ENCODE assay signal across 8 cellular contexts in genomic region chr16:89324056-89325010, GRCh38.
DNase-seq lines count a peak whose midpoint lies in the region; ATAC-seq and TF ChIP-seq lines count a peak whose summit lies in the region.

No MANE protein-coding gene starts in this region.

- H3K9me3 ChIP-seq in PC-9 (ENCODE audit: insufficient read depth, low read depth): no peaks in the 10 kb centered on the region
- H3K9me3 ChIP-seq in smooth muscle cell (replicated peaks; ENCODE audit: low read depth): no peaks in the 10 kb centered on the region

- H2AFZ ChIP-seq in PC-9 (no peak overlapping the region), smooth muscle cell (ENCODE audit: low read depth) (no peak overlapping the region)

- no peaks in the 10 kb centered on the region for H3K9me3 Mint-ChIP-seq in dendritic cell treated with granulocyte-macrophage colony-stimulating factor and Interleukin-4, amounts not matched to agents 40 ng/mL and 50 ng/mL, for 4 days

- peak overlapping the region; percentile 86 for H3K27ac ChIP-seq in PC-9
- peak overlapping the region; percentile 79 for H3K27ac ChIP-seq in smooth muscle cell (ENCODE audit: low read depth)

- H3K4me3 Mint-ChIP-seq in dendritic cell treated with granulocyte-macrophage colony-stimulating factor and Interleukin-4, amounts not matched to agents 40 ng/mL and 50 ng/mL, for 4 days: no peak overlapping the region

- DNase-seq in activated CD8-positive, alpha-beta memory T cell treated with anti-CD3 and anti-CD28 coated beads for 24 hours: peak; percentile 80
- DNase-seq in activated CD8-positive, alpha-beta memory T cell treated with anti-CD3 and anti-CD28 coated beads, Interleukin-2, amount 50 U/mL, for 4 hours: no peak
- DNase-seq in PC-9 (no peak), smooth muscle cell (lab: John Stamatoyannopoulos, UW; ENCODE audit: unreplicated experiment) (no peak), NCI-H82 treated with DMSO at 0.1 percent for 48 hours (lab: John Stamatoyannopoulos, UW; ENCODE audit: unreplicated experiment) (no peak), putamen (ENCODE audit: low spot score) (no peak)

- H4K20me1 ChIP-seq in PC-9 (ENCODE audit: insufficient read depth) (peaks cover 71% of the 10 kb centered on the region), smooth muscle cell (ENCODE audit: low read depth) (peaks cover 98% of the 10 kb centered on the region)

- H3K36me3 ChIP-seq in PC-9 (ENCODE audit: low read depth) (peaks cover 27% of the 10 kb centered on the region; the same call in 1 of the 2 replicates), smooth muscle cell (ENCODE audit: low read depth) (no peaks in the 10 kb centered on the region)

- POLR2A ChIA-PET in PC-9 (lab: Charles Lee; ENCODE audit: unreplicated experiment): no interaction called here

- H3K27me3 Mint-ChIP-seq in dendritic cell treated with granulocyte-macrophage colony-stimulating factor and Interleukin-4, amounts not matched to agents 40 ng/mL and 50 ng/mL, for 4 days: no peaks in the 10 kb centered on the region

- peak overlapping the region; percentile 43 for H3K27ac Mint-ChIP-seq in dendritic cell treated with granulocyte-macrophage colony-stimulating factor and Interleukin-4, amounts not matched to agents 40 ng/mL and 50 ng/mL, for 4 days

- CTCF ChIA-PET in PC-9 (lab: Charles Lee): no interaction called here

- no peaks in the 10 kb centered on the region for H3K27me3 ChIP-seq in PC-9 (ENCODE audit: insufficient read depth, low read depth)
- no peaks in the 10 kb centered on the region for H3K27me3 ChIP-seq in smooth muscle cell (ENCODE audit: low read depth)

- intact Hi-C loops in PC-9 (cut with micrococcal nuclease; ENCODE audit: unreplicated experiment): loop anchor here (5.0 kb wide), 1 partner anchor 238 kb away; the partner anchor contains the start of gene RPL13
- intact Hi-C loops in dendritic cell treated with granulocyte-macrophage colony-stimulating factor and Interleukin-4, amounts not matched to agents 40 ng/mL and 50 ng/mL, for 4 days (cut with micrococcal nuclease): no loop called here

- H3K36me3 Mint-ChIP-seq in dendritic cell treated with granulocyte-macrophage colony-stimulating factor and Interleukin-4, amounts not matched to agents 40 ng/mL and 50 ng/mL, for 4 days (ENCODE audit: low read depth): peaks cover 38% of the 10 kb centered on the region

- H3K4me1 ChIP-seq in PC-9 (replicated peaks; ENCODE audit: insufficient read depth): peaks cover 96% of the 10 kb centered on the region
- H3K4me1 ChIP-seq in smooth muscle cell (ENCODE audit: low read depth): peaks cover 43% of the 10 kb centered on the region

- H3K4me3 ChIP-seq in PC-9 (no peak overlapping the region), smooth muscle cell (no peak overlapping the region)

- TF ChIP-seq CTCF in PC-9 (conservative IDR thresholded peaks at IDR 0.05) (no peak), smooth muscle cell (IDR thresholded peaks at IDR 0.05; ENCODE audit: borderline replicate concordance, insufficient read depth, poor library complexity, severe bottlenecking) (no peak)

- H3K9ac ChIP-seq in smooth muscle cell (ENCODE audit: low read depth): no peak overlapping the region

- no peak for ATAC-seq in HG03025 (IDR thresholded peaks at IDR 0.05; ENCODE audit: low FRiP score, unreplicated experiment)

- BruUV-seq in PC-9 (replicated peaks; lab: Mats Ljungman, UMichigan): no TSS peak

- peaks cover 95% of the 10 kb centered on the region for H3K4me1 Mint-ChIP-seq in dendritic cell treated with granulocyte-macrophage colony-stimulating factor and Interleukin-4, amounts not matched to agents 40 ng/mL and 50 ng/mL, for 4 days (ENCODE audit: low read depth)

- H3K79me2 ChIP-seq in PC-9 (ENCODE audit: low read depth): peaks cover 97% of the 10 kb centered on the region
- peaks cover 87% of the 10 kb centered on the region for H3K79me2 ChIP-seq in smooth muscle cell (ENCODE audit: low read depth)

- 91% methylated on average over 32 of the region's 32 CpGs for WGBS in smooth muscle cell (ENCODE audit: low lambda C conversion rate)

- no peaks in the 10 kb centered on the region for H3K9me2 ChIP-seq in PC-9 (ENCODE audit: insufficient read depth)

- H3K4me2 ChIP-seq in PC-9: peak overlapping the region; percentile 74
- H3K4me2 ChIP-seq in smooth muscle cell: no peak overlapping the region

- H3F3A ChIP-seq in PC-9 (ENCODE audit: insufficient read depth, low read depth) (peaks cover 64% of the 10 kb centered on the region), smooth muscle cell (ENCODE audit: low read depth) (peaks cover 19% of the 10 kb centered on the region)
